Comparison of ENCODE assay signal across 1 cellular context in the genomic region with DNA sequence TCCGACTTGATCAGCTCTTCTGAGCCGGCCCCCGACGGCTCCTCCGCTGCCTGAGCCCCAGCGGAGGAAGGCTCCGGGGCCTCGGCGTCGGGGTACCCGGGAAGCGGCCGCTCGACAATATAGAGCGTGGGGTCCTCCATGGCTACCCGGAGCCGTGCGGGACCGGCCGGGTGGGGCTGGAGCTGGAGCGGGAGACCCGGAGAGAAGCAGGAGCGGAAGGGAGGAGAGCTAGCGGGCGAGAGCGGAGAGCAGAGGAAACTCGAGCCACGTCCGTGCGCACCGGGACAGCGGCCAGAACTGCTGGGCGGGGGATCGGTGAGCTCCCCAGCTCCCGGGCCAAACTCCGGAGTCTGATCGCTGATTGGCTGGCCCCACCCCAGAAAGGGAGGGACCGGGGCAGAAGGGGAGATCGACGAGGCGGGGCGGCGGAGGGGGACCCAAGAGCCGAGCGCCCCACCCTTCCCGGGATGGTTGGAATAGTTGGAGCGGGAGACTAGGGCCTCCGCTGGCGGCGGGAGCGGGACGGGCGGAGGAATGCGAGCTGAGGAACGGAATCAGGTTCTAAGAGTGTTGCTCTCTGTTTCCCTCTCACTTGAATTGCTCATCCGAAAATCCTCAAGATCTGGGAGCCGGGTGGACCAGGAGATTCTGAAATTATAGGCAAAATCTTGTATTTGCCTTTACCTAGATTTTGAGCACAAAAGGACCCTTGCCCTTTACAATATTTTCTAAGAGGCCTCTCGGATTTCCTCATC.
TF ChIP-seq lines count a peak whose summit lies in the region.

A gene with protein sequence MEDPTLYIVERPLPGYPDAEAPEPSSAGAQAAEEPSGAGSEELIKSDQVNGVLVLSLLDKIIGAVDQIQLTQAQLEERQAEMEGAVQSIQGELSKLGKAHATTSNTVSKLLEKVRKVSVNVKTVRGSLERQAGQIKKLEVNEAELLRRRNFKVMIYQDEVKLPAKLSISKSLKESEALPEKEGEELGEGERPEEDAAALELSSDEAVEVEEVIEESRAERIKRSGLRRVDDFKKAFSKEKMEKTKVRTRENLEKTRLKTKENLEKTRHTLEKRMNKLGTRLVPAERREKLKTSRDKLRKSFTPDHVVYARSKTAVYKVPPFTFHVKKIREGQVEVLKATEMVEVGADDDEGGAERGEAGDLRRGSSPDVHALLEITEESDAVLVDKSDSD (minus strand): TSS at position 299 of the 755 bp plus-strand sequence. CDS start 159 bp downstream, at position 140.

TF ChIP-seq in liver, 16 proteins besides CTCF, POLR2A, EP300 and RAD21 (continued from another document):
- TF ChIP-seq, protein P1, sequence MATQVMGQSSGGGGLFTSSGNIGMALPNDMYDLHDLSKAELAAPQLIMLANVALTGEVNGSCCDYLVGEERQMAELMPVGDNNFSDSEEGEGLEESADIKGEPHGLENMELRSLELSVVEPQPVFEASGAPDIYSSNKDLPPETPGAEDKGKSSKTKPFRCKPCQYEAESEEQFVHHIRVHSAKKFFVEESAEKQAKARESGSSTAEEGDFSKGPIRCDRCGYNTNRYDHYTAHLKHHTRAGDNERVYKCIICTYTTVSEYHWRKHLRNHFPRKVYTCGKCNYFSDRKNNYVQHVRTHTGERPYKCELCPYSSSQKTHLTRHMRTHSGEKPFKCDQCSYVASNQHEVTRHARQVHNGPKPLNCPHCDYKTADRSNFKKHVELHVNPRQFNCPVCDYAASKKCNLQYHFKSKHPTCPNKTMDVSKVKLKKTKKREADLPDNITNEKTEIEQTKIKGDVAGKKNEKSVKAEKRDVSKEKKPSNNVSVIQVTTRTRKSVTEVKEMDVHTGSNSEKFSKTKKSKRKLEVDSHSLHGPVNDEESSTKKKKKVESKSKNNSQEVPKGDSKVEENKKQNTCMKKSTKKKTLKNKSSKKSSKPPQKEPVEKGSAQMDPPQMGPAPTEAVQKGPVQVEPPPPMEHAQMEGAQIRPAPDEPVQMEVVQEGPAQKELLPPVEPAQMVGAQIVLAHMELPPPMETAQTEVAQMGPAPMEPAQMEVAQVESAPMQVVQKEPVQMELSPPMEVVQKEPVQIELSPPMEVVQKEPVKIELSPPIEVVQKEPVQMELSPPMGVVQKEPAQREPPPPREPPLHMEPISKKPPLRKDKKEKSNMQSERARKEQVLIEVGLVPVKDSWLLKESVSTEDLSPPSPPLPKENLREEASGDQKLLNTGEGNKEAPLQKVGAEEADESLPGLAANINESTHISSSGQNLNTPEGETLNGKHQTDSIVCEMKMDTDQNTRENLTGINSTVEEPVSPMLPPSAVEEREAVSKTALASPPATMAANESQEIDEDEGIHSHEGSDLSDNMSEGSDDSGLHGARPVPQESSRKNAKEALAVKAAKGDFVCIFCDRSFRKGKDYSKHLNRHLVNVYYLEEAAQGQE (IDR thresholded peaks at IDR 0.05), result peak; percentile 54
- TF ChIP-seq YY1 (IDR thresholded peaks at IDR 0.05), result no peak
- TF ChIP-seq, protein P2, sequence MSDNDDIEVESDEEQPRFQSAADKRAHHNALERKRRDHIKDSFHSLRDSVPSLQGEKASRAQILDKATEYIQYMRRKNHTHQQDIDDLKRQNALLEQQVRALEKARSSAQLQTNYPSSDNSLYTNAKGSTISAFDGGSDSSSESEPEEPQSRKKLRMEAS (IDR thresholded peaks at IDR 0.05), result no peak
- peak; percentile 59 for TF ChIP-seq SP1 (IDR thresholded peaks at IDR 0.05)
- TF ChIP-seq FOXA2 (IDR thresholded peaks at IDR 0.05), result no peak
- peak; percentile 83 for TF ChIP-seq TAF1 (conservative IDR thresholded peaks at IDR 0.05)
- no peak for TF ChIP-seq GABPA (IDR thresholded peaks at IDR 0.05 in 1 of 2, conservative IDR thresholded peaks at IDR 0.05 in 1 of 2)
- TF ChIP-seq FOXA1 (IDR thresholded peaks at IDR 0.05), result no peak
- no peak for TF ChIP-seq EGR1 (IDR thresholded peaks at IDR 0.05; ENCODE audit: low read depth in 2 of 2)
- no peak for TF ChIP-seq JUND (IDR thresholded peaks at IDR 0.05)
